In genomic region chr9:116800885-116801284, GRCh38 we compare ENCODE assay signal across 19 cellular contexts.
DNase-seq lines count a peak whose midpoint lies in the region; ATAC-seq, FAIRE-seq and TF ChIP-seq lines count a peak whose summit lies in the region.
"Had no signal": no experiment of that assay in that cellular context is flagged by ENCODE, and none has a peak within 500 bp of the region (broad histone marks: within the 10 kb centered on the region; RNA-seq: fewer than 3 reads in every experiment).

No MANE protein-coding gene starts in this region.

- FAIRE-seq in GM12892 (lab: Jason Lieb, UNC), result no peak
- FAIRE-seq: GM18507, islet of Langerhans had no signal

- TF ChIP-seq POLR2A in GM12892 (IDR thresholded peaks at IDR 0.05; ENCODE audit: low read depth, low read length), result no peak

- DNase-seq in Daoy (ENCODE audit: low read depth) (peak; percentile 5), NCI-H82 (lab: John Stamatoyannopoulos, UW) (peak; percentile 92), iPS-NIHi7 (ENCODE audit: extremely low spot score) (peak; percentile 52), T-helper 2 cell (no peak), GM19240 (ENCODE audit: insufficient read length, low spot score) (no peak), GM12892 (ENCODE audit: insufficient read length) (no peak)
- DNase-seq: activated CD4-positive, alpha-beta T cell treated with anti-CD3 and anti-CD28 coated beads, Interleukin-2, amount 10 ng/mL, durations not matched to agents 24 days and 14 days; activated T-cell treated with anti-CD3 and anti-CD28 coated beads, Interleukin-2, amount 50 U/mL, for 72 hours; dermis blood vessel endothelial cell; DMS79 treated with DMSO at 0.1 percent for 48 hours; Kasumi-1; stimulated activated CD4-positive, alpha-beta T cell treated with anti-CD3 and anti-CD28 coated beads, Interleukin-2, amount 100 ng/mL, for 48 hours; T-cell had no signal

- ATAC-seq in GM21717 (IDR thresholded peaks at IDR 0.05; ENCODE audit: unreplicated experiment), result peak; percentile 55
- ATAC-seq in GM19035 (IDR thresholded peaks at IDR 0.05; ENCODE audit: unreplicated experiment), result no peak
- ATAC-seq: activated T-cell treated with anti-CD3 and anti-CD28 coated beads, Interleukin-2, amount 50 U/mL, for 72 hours; Panc1; stimulated activated effector memory CD8-positive, alpha-beta T cell treated with anti-CD3 and anti-CD28 coated beads, Interleukin-12 subunit alpha, Interleukin-12 subunit beta, amount 100 ng/mL, for 72 hours; T-cell had no signal

Comparison
In these comparisons a context has a peak if more than half of its experiments do, and no peak if none do; other contexts are left out.
1. DNase-seq: peak in Daoy (single experiment), NCI-H82 (single experiment) and iPS-NIHi7 (single experiment); none in T-helper 2 cell (0 of 5), GM19240 (single experiment) and GM12892 (single experiment).